22 cellular contexts compared by ENCODE assay signal in the genomic region with DNA sequence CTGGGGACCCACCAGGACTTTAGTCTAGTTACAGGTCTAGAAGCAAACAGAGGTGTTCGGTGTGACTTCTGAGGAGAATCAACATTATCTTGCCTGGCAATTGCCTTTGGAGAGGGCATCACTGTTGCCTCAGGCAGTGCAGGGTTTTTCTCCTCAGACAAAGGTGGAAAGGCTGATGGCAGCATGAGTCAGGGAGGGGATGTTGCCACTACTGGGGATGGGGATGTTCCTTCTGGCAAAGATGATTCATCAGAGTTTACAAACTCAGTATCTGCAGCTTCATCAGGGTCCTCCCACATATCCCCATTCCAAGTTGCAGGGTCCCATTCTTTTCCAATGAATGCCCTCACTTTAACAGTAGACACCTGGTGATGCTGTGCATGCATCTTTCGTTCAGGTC.
DNase-seq lines count a peak whose midpoint lies in the region; ATAC-seq, FAIRE-seq and TF ChIP-seq lines count a peak whose summit lies in the region.
"Had no signal": no experiment of that assay in that cellular context is flagged by ENCODE, and none has a peak within 500 bp of the region (broad histone marks: within the 10 kb centered on the region; RNA-seq: fewer than 3 reads in every experiment).

No MANE protein-coding gene starts in this region.

- DNase-seq in ELR (ENCODE audit: low read depth) (peak; percentile 11), T1000 (lab: John Stamatoyannopoulos, UW) (peak; percentile 6), bronchial epithelial cell (ENCODE audit: low read depth) (peak; percentile 1), islet precursor cell (peak; percentile 62), vagina (ENCODE audit: extremely low spot score in 2 of 2) (no peak), pons (ENCODE audit: low spot score) (no peak)
- DNase-seq: AML-193; Caco-2; Calu3; CD4-positive, alpha-beta T cell; CD8-positive, alpha-beta T cell; DMS79 treated with DMSO at 0.1 percent for 48 hours; GF-D8 had no signal

- FAIRE-seq in bronchial epithelial cell (lab: Jason Lieb, UNC): no peak
- FAIRE-seq: A549, D721Med, G401.6, GM12891 had no signal

- no peak overlapping the region for H3K4me3 ChIP-seq in bronchial epithelial cell (ENCODE audit: low read depth, low read length)
- no peak overlapping the region for H3K4me3 ChIP-seq in vagina
- H3K4me3 ChIP-seq: A549; BLaER1 treated with 17β-estradiol and CSF1 and Interleukin-3, amounts not matched to agents 10 nM and 100 nM had no signal

- H3K27ac ChIP-seq in vagina: no peak overlapping the region
- H3K27ac ChIP-seq: 22Rv1; A549; BLaER1 treated with 17β-estradiol and CSF1 and Interleukin-3, amounts not matched to agents 10 nM and 100 nM; C4-2B had no signal

- no peaks in the 10 kb centered on the region for H3K36me3 ChIP-seq in bronchial epithelial cell (ENCODE audit: control insufficient read depth, insufficient read depth, low read length)
- H3K36me3 ChIP-seq in vagina: no peaks in the 10 kb centered on the region
- H3K36me3 ChIP-seq: BLaER1 treated with 17β-estradiol and CSF1 and Interleukin-3, amounts not matched to agents 10 nM and 100 nM had no signal

- H3K27me3 ChIP-seq in bronchial epithelial cell (ENCODE audit: control insufficient read depth, insufficient read depth, low read length) (no peaks in the 10 kb centered on the region), vagina (no peaks in the 10 kb centered on the region)
- H3K27me3 ChIP-seq: BLaER1 treated with 17β-estradiol and CSF1 and Interleukin-3, amounts not matched to agents 10 nM and 100 nM had no signal

- no peaks in the 10 kb centered on the region for H3K4me1 ChIP-seq in vagina
- H3K4me1 ChIP-seq: A549; BLaER1 treated with 17β-estradiol and CSF1 and Interleukin-3, amounts not matched to agents 10 nM and 100 nM; Caco-2 had no signal

- no peak for TF ChIP-seq CTCF in bronchial epithelial cell (IDR thresholded peaks at IDR 0.05; ENCODE audit: insufficient read depth, low read length, severe bottlenecking)
- no peak for TF ChIP-seq CTCF in vagina (IDR thresholded peaks at IDR 0.05)

- intact Hi-C loops in vagina (cut with DNase I): no loop called here

- no peak for TF ChIP-seq POLR2A in vagina (IDR thresholded peaks at IDR 0.05)

- H3K9me3 ChIP-seq in vagina: no peaks in the 10 kb centered on the region
- H3K9me3 ChIP-seq: A549 had no signal

- no peak for ATAC-seq in GM19455 (IDR thresholded peaks at IDR 0.05; ENCODE audit: unreplicated experiment)
- ATAC-seq in GM18909 (IDR thresholded peaks at IDR 0.05; ENCODE audit: poor library complexity, unreplicated experiment): no peak
- ATAC-seq: A549; CD8-positive, alpha-beta T cell had no signal

Comparison
In these comparisons a context has a peak if more than half of its experiments do, and no peak if none do; other contexts are left out.
1. DNase-seq: peak in ELR (single experiment), T1000 (single experiment), bronchial epithelial cell (single experiment) and islet precursor cell (single experiment); none in vagina (0 of 2) and pons (single experiment).